Comparison of ENCODE assay signal across 12 cellular contexts in the genomic region with DNA sequence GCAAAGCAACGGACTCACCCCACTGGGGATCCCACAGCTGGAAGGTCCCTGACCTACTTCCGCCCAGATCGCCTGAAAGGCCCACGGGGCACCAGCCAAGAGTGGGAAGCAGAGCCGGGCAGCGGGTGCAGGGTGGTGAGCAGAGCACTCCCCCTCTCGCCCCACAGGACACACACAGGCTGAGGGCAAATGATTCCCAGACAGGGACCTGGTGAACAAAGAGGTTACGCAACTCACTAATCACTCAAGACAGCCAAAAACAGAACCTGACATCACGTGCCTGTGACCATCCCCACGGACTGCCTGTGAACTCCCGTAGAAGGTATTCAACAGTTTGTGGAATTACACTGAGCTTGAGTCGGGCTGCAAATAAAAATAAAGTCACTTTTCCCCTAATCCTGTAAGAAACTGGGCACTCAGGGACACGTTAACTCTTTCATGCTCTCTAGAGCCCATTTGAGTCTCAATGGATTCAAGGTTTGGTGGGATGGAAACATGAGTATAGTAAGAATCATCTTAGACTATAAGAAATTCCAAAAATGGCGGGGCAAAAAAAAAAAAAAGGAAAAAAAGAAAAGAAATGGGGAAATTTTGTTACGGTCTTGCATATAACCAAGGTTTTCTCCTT.
DNase-seq lines count a peak whose midpoint lies in the region; ATAC-seq, FAIRE-seq and TF ChIP-seq lines count a peak whose summit lies in the region.
"Had no signal": no experiment of that assay in that cellular context is flagged by ENCODE, and none has a peak within 500 bp of the region (broad histone marks: within the 10 kb centered on the region; RNA-seq: fewer than 3 reads in every experiment).

No MANE protein-coding gene starts in this region.

- no peak for TF ChIP-seq CTCF in body of pancreas (IDR thresholded peaks at IDR 0.05)
- TF ChIP-seq CTCF in HepG2 (CRISPR knock-in tag; IDR thresholded peaks at IDR 0.05) = peak; percentile 37
- no peak for TF ChIP-seq CTCF in WERI-Rb-1 (IDR thresholded peaks at IDR 0.05; ENCODE audit: low read depth, low read length)

- H3K27ac ChIP-seq in body of pancreas = peak overlapping the region in 3 of 4 donors; percentile 89 to 96 (median 92)
- H3K27ac ChIP-seq in HepG2 (ENCODE audit: extremely low read length, insufficient read depth, low read length) = no peak overlapping the region
- H3K27ac ChIP-seq in WERI-Rb-1 = no peak overlapping the region
- H3K27ac ChIP-seq: uterus had no signal

- POLR2A ChIA-PET in HepG2 (lab: Yijun Ruan, JAX) = interaction anchor here (0.6 to 0.9 kb wide), 3 partner anchors 15 to 396 kb away, joined by 3 to 6 read pairs (median 4); partner anchors contain the start of gene SOX9

- H3K36me3 ChIP-seq in body of pancreas (replicated peaks in 1 of 2; ENCODE audit: insufficient read depth in 1 of 2, low read depth in 2 of 2) (no peaks in the 10 kb centered on the region), HepG2 (replicated peaks in 1 of 2; ENCODE audit: control insufficient read depth in 1 of 2, insufficient read depth in 2 of 2, low read length in 2 of 2) (no peaks in the 10 kb centered on the region), WERI-Rb-1 (no peaks in the 10 kb centered on the region)
- H3K36me3 ChIP-seq: uterus had no signal

- in situ Hi-C loops in HepG2 (cut with HindIII; ENCODE audit: extremely low pct_ligation_motif_present, low pct_unique_long_range_greater_than_20kb) = loop anchor here (5.0 kb wide), 1 partner anchor 395 kb away; the partner anchor contains the start of gene SOX9

- peak; percentile 72 for ATAC-seq in Right ventricle myocardium inferior
- ATAC-seq in body of pancreas = no peak
- peak; percentile 7; the same call in 1 of the 3 replicates for ATAC-seq in HepG2
- ATAC-seq in HG03095 (IDR thresholded peaks at IDR 0.05; ENCODE audit: unreplicated experiment) = no peak

- H3K79me2 ChIP-seq in HepG2 (ENCODE audit: insufficient read depth, low read length) = peaks cover 80% of the 10 kb centered on the region

- TF ChIP-seq EP300 in HepG2 (IDR thresholded peaks at IDR 0.05; ENCODE audit: low read depth in 2 of 2, low read length in 2 of 2) (peak in 1 of 2 experiments; percentile 53; a peak in 2 of 4 replicates), HepG2 (CRISPR knock-in tag; IDR thresholded peaks at IDR 0.05; ENCODE audit: borderline replicate concordance) (peak; percentile 31; the same call in 1 of the 2 replicates)

- no peak for DNase-seq in Right ventricle myocardium inferior (ENCODE audit: missing footprints)
- DNase-seq in cardiac septum (ENCODE audit: low spot score) = no peak
- DNase-seq in body of pancreas = peak in 3 of 4 donors; percentile 20 to 39 (median 32)
- peak; percentile 72 for DNase-seq in HepG2 (ENCODE audit: low spot score)
- no peak for DNase-seq in NCI-H1694 (lab: John Stamatoyannopoulos, UW)
- DNase-seq in WERI-Rb-1 = no peak
- no peak for DNase-seq in germinal center (ENCODE audit: low spot score)
- DNase-seq: activated CD4-positive, alpha-beta memory T cell treated with anti-CD3 and anti-CD28 coated beads for 36 hours; NCI-H1105; RPMI8226; uterus had no signal

- no TSS peak for BruUV-seq in HepG2 (replicated peaks; lab: Mats Ljungman, UMichigan)

- H3K27me3 ChIP-seq in body of pancreas (no peaks in the 10 kb centered on the region), HepG2 (ENCODE audit: control insufficient read depth in 1 of 2, insufficient read depth in 2 of 2, low read length in 2 of 2) (no peaks in the 10 kb centered on the region), WERI-Rb-1 (ENCODE audit: insufficient read depth, low read depth, severe bottlenecking) (no peaks in the 10 kb centered on the region)
- H3K27me3 ChIP-seq: uterus had no signal

- H3K9ac ChIP-seq in HepG2 (ENCODE audit: insufficient read depth, low read depth, low read length) = no peak overlapping the region

- 55 to 57% methylated on average over 15 of the region's 15 CpGs for WGBS in body of pancreas, 2 donors
- WGBS in HepG2 (ENCODE audit: low lambda C conversion rate) = 61% methylated on average over 15 of the region's 15 CpGs

- no peak for TF ChIP-seq RAD21 in HepG2 (CRISPR knock-in tag; IDR thresholded peaks at IDR 0.05)

- no peak for FAIRE-seq in HepG2 (lab: Jason Lieb, UNC)

- TF ChIP-seq POLR2A in body of pancreas (IDR thresholded peaks at IDR 0.05) (no peak), HepG2 (IDR thresholded peaks at IDR 0.05; ENCODE audit: insufficient read depth in 1 of 2, low read depth in 2 of 2, low read length in 2 of 2) (no peak)

- CTCF ChIA-PET in HepG2 (lab: Yijun Ruan, JAX; ENCODE audit: low intra/inter-chr PET ratio, low total read pairs) = no interaction called here

- peaks cover 16% of the 10 kb centered on the region for H4K20me1 ChIP-seq in HepG2 (ENCODE audit: insufficient read depth, low read length)

- intact Hi-C loops in Right ventricle myocardium inferior (cut with DNase I) = loop anchor here (10.0 kb wide), 1 partner anchor 222 kb away; no protein-coding TSS in a partner anchor
- intact Hi-C loops in cardiac septum (cut with DNase I) = loop anchor here (5.0 to 10.0 kb wide), 2 partner anchors 180 to 392 kb away; partner anchors contain the start of gene SOX9
- intact Hi-C loops in body of pancreas (cut with DNase I) = no loop called here
- intact Hi-C loops in HepG2 (cut with micrococcal nuclease; ENCODE audit: unreplicated experiment) = no loop called here

- H3K4me2 ChIP-seq in HepG2 (ENCODE audit: low read depth, low read length) = peak overlapping the region; percentile 26

- no peaks in the 10 kb centered on the region for H3K9me3 ChIP-seq in body of pancreas
- H3K9me3 ChIP-seq in HepG2 (ENCODE audit: low read length) = no peaks in the 10 kb centered on the region
- H3K9me3 ChIP-seq in WERI-Rb-1 (ENCODE audit: severe bottlenecking) = no peaks in the 10 kb centered on the region
- H3K9me3 ChIP-seq: uterus had no signal

- no peak overlapping the region for H2AFZ ChIP-seq in HepG2 (ENCODE audit: low read length)

- H3K4me1 ChIP-seq in body of pancreas (peaks cover 68% of the 10 kb centered on the region), HepG2 (ENCODE audit: insufficient read depth, low read length) (peaks cover 82% of the 10 kb centered on the region)
- H3K4me1 ChIP-seq: uterus had no signal

- H3K4me3 ChIP-seq in body of pancreas (no peak overlapping the region), HepG2 (replicated peaks in 1 of 3; ENCODE audit: insufficient read depth in 1 of 3, low read depth in 2 of 3, low read length in 3 of 3) (no peak overlapping the region), WERI-Rb-1 (ENCODE audit: low read depth, low read length) (no peak overlapping the region)
- H3K4me3 ChIP-seq: uterus had no signal

TF ChIP-seq in HepG2, 621 proteins besides CTCF, POLR2A, EP300 and RAD21 (continues in another document):
- TF ChIP-seq SMC3 (IDR thresholded peaks at IDR 0.05; ENCODE audit: low read length) = peak; percentile 30
- peak; percentile 66; the same call in 1 of the 2 replicates for TF ChIP-seq BCL6 (CRISPR knock-in tag; IDR thresholded peaks at IDR 0.05)
- TF ChIP-seq ZNF292 (CRISPR knock-in tag; IDR thresholded peaks at IDR 0.05; ENCODE audit: borderline replicate concordance, low read depth) = 0 out of 2 replicates have a peak, but pooled peaks have one; percentile 51
- TF ChIP-seq THRA (CRISPR knock-in tag; IDR thresholded peaks at IDR 0.05; ENCODE audit: borderline replicate concordance) = peak; percentile 53; the same call in 1 of the 2 replicates
- TF ChIP-seq, protein P1, sequence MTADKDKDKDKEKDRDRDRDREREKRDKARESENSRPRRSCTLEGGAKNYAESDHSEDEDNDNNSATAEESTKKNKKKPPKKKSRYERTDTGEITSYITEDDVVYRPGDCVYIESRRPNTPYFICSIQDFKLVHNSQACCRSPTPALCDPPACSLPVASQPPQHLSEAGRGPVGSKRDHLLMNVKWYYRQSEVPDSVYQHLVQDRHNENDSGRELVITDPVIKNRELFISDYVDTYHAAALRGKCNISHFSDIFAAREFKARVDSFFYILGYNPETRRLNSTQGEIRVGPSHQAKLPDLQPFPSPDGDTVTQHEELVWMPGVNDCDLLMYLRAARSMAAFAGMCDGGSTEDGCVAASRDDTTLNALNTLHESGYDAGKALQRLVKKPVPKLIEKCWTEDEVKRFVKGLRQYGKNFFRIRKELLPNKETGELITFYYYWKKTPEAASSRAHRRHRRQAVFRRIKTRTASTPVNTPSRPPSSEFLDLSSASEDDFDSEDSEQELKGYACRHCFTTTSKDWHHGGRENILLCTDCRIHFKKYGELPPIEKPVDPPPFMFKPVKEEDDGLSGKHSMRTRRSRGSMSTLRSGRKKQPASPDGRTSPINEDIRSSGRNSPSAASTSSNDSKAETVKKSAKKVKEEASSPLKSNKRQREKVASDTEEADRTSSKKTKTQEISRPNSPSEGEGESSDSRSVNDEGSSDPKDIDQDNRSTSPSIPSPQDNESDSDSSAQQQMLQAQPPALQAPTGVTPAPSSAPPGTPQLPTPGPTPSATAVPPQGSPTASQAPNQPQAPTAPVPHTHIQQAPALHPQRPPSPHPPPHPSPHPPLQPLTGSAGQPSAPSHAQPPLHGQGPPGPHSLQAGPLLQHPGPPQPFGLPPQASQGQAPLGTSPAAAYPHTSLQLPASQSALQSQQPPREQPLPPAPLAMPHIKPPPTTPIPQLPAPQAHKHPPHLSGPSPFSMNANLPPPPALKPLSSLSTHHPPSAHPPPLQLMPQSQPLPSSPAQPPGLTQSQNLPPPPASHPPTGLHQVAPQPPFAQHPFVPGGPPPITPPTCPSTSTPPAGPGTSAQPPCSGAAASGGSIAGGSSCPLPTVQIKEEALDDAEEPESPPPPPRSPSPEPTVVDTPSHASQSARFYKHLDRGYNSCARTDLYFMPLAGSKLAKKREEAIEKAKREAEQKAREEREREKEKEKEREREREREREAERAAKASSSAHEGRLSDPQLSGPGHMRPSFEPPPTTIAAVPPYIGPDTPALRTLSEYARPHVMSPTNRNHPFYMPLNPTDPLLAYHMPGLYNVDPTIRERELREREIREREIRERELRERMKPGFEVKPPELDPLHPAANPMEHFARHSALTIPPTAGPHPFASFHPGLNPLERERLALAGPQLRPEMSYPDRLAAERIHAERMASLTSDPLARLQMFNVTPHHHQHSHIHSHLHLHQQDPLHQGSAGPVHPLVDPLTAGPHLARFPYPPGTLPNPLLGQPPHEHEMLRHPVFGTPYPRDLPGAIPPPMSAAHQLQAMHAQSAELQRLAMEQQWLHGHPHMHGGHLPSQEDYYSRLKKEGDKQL (CRISPR knock-in tag; IDR thresholded peaks at IDR 0.05; ENCODE audit: low read depth) = 0 out of 2 replicates have a peak, but pooled peaks have one; percentile 21

Comparison
In these comparisons a context has a peak if more than half of its experiments do, and no peak if none do; other contexts are left out.
1. ATAC-seq: peak in Right ventricle myocardium inferior (single experiment) and HepG2 (single experiment); none in body of pancreas (single experiment) and HG03095 (single experiment).
2. DNase-seq: peak in body of pancreas (3 of 4) and HepG2 (single experiment); none in Right ventricle myocardium inferior (single experiment), cardiac septum (single experiment), NCI-H1694 (single experiment), WERI-Rb-1 (single experiment) and germinal center (single experiment).
3. H3K27ac ChIP-seq: peak in body of pancreas (3 of 4); none in HepG2 (single experiment) and WERI-Rb-1 (single experiment).
4. intact Hi-C loops: an anchor here in Right ventricle myocardium inferior (10.0 kb wide) and cardiac septum (5.0 to 10.0 kb wide); none called in body of pancreas and HepG2.